Comparison of ENCODE assay signal across 1 cellular context in the genomic region with DNA sequence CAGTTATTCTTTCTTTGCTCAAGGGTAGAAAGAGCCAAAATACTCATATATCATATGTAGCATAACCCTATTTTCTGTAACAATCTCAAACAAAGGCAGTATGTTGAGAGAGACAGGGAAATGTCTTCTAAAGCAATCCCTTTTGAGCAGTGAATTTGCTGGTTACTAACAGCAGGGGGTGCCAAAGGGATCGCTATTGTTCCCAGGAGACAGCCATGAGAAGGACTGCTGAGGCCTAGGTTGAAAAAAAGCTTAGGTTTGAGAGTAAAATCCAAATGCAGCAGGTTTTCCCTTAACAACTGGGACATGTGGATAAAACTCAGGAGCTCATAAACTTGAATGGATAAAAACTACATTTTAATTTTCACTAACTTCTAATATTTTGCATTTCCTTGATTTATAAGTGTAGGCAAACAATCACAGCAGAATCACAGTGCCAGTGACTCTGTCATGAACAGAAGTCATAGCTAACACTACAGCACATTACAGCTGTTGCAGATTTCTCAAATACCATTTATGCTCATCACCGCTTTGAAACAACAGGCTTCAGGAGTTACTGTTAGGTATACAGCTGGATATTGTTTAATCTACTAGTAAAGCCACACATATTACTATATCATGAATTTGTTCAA.
TF ChIP-seq lines count a peak whose summit lies in the region.

No MANE protein-coding gene starts in this region.

TF ChIP-seq in liver, 16 proteins besides CTCF, POLR2A, EP300 and RAD21 (continued from another document):
- TF ChIP-seq FOXA1 (IDR thresholded peaks at IDR 0.05) (no peak), TAF1 (conservative IDR thresholded peaks at IDR 0.05) (no peak)
